Comparison of ENCODE assay signal across 20 cellular contexts in genomic region chrX:45900751-45901150, GRCh38.
DNase-seq lines count a peak whose midpoint lies in the region; ATAC-seq, FAIRE-seq and TF ChIP-seq lines count a peak whose summit lies in the region.
"Had no signal": no experiment of that assay in that cellular context is flagged by ENCODE, and none has a peak within 500 bp of the region (broad histone marks: within the 10 kb centered on the region; RNA-seq: fewer than 3 reads in every experiment).

No MANE protein-coding gene starts in this region.

- H3K36me3 Mint-ChIP-seq in astrocyte (ENCODE audit: low read depth, unreplicated experiment) = peaks cover 2% of the 10 kb centered on the region
- H3K36me3 Mint-ChIP-seq: naive thymus-derived CD4-positive, alpha-beta T cell had no signal

- no peak overlapping the region for H3K4me2 ChIP-seq in astrocyte (ENCODE audit: low read length)

- H3K9me3 ChIP-seq in astrocyte (ENCODE audit: insufficient read depth, low read depth, low read length) = no peaks in the 10 kb centered on the region
- H3K9me3 ChIP-seq: BE2C, body of pancreas, esophagus squamous epithelium, SJSA1 had no signal

- no peak overlapping the region for H3K27ac Mint-ChIP-seq in astrocyte (ENCODE audit: unreplicated experiment)
- H3K27ac Mint-ChIP-seq: activated CD4-positive, alpha-beta T cell treated with anti-CD3 and anti-CD28 coated beads for 36 hours; naive thymus-derived CD4-positive, alpha-beta T cell had no signal

- peak; percentile 47 for FAIRE-seq in astrocyte (lab: Jason Lieb, UNC)

- H3K9ac ChIP-seq in astrocyte (ENCODE audit: low read length) = no peak overlapping the region

- H3K36me3 ChIP-seq in astrocyte (ENCODE audit: insufficient read depth, low read length) = no peaks in the 10 kb centered on the region
- H3K36me3 ChIP-seq: BE2C, esophagus squamous epithelium, SJSA1 had no signal

- no peaks in the 10 kb centered on the region for H3K4me1 ChIP-seq in astrocyte (ENCODE audit: insufficient read depth, low read length)
- H3K4me1 ChIP-seq: BE2C, body of pancreas, esophagus squamous epithelium, SJSA1 had no signal

- H4K20me1 ChIP-seq in astrocyte (ENCODE audit: insufficient read depth, low read length) = no peaks in the 10 kb centered on the region

- H3K79me2 ChIP-seq in astrocyte (ENCODE audit: insufficient read depth, low read length) = no peaks in the 10 kb centered on the region

- no peak overlapping the region for H3K27ac ChIP-seq in astrocyte (ENCODE audit: low read depth, low read length)
- H3K27ac ChIP-seq: body of pancreas, esophagus squamous epithelium, SJSA1 had no signal

- TF ChIP-seq CTCF in astrocyte (IDR thresholded peaks at IDR 0.05; ENCODE audit: insufficient read depth, low read depth, low read length) (no peak), fibroblast of villous mesenchyme (IDR thresholded peaks at IDR 0.05; ENCODE audit: insufficient read depth, low read depth, low read length) (no peak)

- H3K4me3 ChIP-seq in astrocyte (ENCODE audit: insufficient read depth, low read depth, low read length) (no peak overlapping the region), fibroblast of villous mesenchyme (ENCODE audit: low read depth, low read length) (no peak overlapping the region)
- H3K4me3 ChIP-seq: body of pancreas, esophagus squamous epithelium, SJSA1 had no signal

- H2AFZ ChIP-seq in astrocyte (ENCODE audit: low read depth, low read length) = no peak overlapping the region

- H3K4me3 Mint-ChIP-seq in astrocyte (ENCODE audit: unreplicated experiment) = no peak overlapping the region
- H3K4me3 Mint-ChIP-seq: activated CD4-positive, alpha-beta T cell treated with anti-CD3 and anti-CD28 coated beads for 36 hours; naive thymus-derived CD4-positive, alpha-beta T cell had no signal

- H3K9me3 Mint-ChIP-seq in astrocyte (ENCODE audit: unreplicated experiment) = peaks cover 2% of the 10 kb centered on the region
- H3K9me3 Mint-ChIP-seq: naive thymus-derived CD4-positive, alpha-beta T cell had no signal

- no peaks in the 10 kb centered on the region for H3K27me3 Mint-ChIP-seq in astrocyte (ENCODE audit: low read depth, unreplicated experiment)
- H3K27me3 Mint-ChIP-seq: activated CD4-positive, alpha-beta T cell treated with anti-CD3 and anti-CD28 coated beads for 36 hours; naive thymus-derived CD4-positive, alpha-beta T cell had no signal

- peaks cover 2% of the 10 kb centered on the region for H3K27me3 ChIP-seq in astrocyte (ENCODE audit: insufficient read depth, low read length)
- H3K27me3 ChIP-seq: BE2C, body of pancreas, esophagus squamous epithelium, SJSA1 had no signal

- DNase-seq in GM03348 (ENCODE audit: low spot score) (peak; percentile 8), astrocyte (ENCODE audit: low read depth) (peak; percentile 10), fibroblast of villous mesenchyme (ENCODE audit: low read depth) (peak; percentile 35), renal cortical epithelial cell (ENCODE audit: low read depth) (peak; percentile 3), T-helper 2 cell (no peak), NCI-H2171 treated with DMSO at 0.1 percent for 48 hours (lab: John Stamatoyannopoulos, UW) (no peak), COLO668 (lab: John Stamatoyannopoulos, UW; ENCODE audit: unreplicated experiment) (no peak)
- DNase-seq: activated CD4-positive, alpha-beta T cell treated with anti-CD3 and anti-CD28 coated beads for 36 hours; activated CD8-positive, alpha-beta memory T cell treated with anti-CD3 and anti-CD28 coated beads, Interleukin-2, amount 50 U/mL, for 4 hours; BE2C; body of pancreas; esophagus squamous epithelium; left ventricle myocardium superior; naive thymus-derived CD4-positive, alpha-beta T cell; NCI-H1436 treated with DMSO at 0.1 percent for 48 hours; NCI-H446; substantia nigra; T1000 had no signal

- H3K4me1 Mint-ChIP-seq in astrocyte (ENCODE audit: low read depth, unreplicated experiment) = peaks cover 4% of the 10 kb centered on the region

- no peak for ATAC-seq in HG02678 (IDR thresholded peaks at IDR 0.05; ENCODE audit: unreplicated experiment)
- ATAC-seq: activated CD4-positive, alpha-beta T cell treated with anti-CD3 and anti-CD28 coated beads for 36 hours; body of pancreas; left ventricle myocardium superior; naive thymus-derived CD4-positive, alpha-beta T cell had no signal

Comparison
In these comparisons a context has a peak if more than half of its experiments do, and no peak if none do; other contexts are left out.
1. DNase-seq: peak in GM03348 (single experiment), astrocyte (single experiment), fibroblast of villous mesenchyme (single experiment) and renal cortical epithelial cell (single experiment); none in T-helper 2 cell (0 of 5), NCI-H2171 treated with DMSO at 0.1 percent for 48 hours (single experiment) and COLO668 (single experiment).